14 cellular contexts compared by ENCODE assay signal in genomic region chr22:31919730-31920129, GRCh38. TPM values are rescaled to one million over a fixed set of nuclear protein-coding genes. Genes with fewer than 3 reads are reported as not detected.
DNase-seq lines count a peak whose midpoint lies in the region; ATAC-seq lines count a peak whose summit lies in the region.
"Had no signal": no experiment of that assay in that cellular context is flagged by ENCODE, and none has a peak within 500 bp of the region (broad histone marks: within the 10 kb centered on the region; RNA-seq: fewer than 3 reads in every experiment).

No MANE protein-coding gene starts in this region.

- H3K4me1 Mint-ChIP-seq in T-helper 17 cell: peaks cover 22% of the 10 kb centered on the region

- no peaks in the 10 kb centered on the region for H3K27me3 ChIP-seq in layer of hippocampus (ENCODE audit: control insufficient read depth, insufficient read depth, low read length)
- H3K27me3 ChIP-seq: BLaER1 treated with 17β-estradiol and CSF1 and Interleukin-3, amounts not matched to agents 10 nM and 100 nM had no signal

- no peak overlapping the region for H3K4me3 Mint-ChIP-seq in T-helper 17 cell
- H3K4me3 Mint-ChIP-seq: B cell; CD8-positive, alpha-beta T cell; H9 had no signal

- ATAC-seq in T-helper 17 cell: no peak
- ATAC-seq: CD8-positive, alpha-beta T cell had no signal

- H3K27ac ChIP-seq in caudate nucleus (ENCODE audit: low read depth, low read length): peak overlapping the region; percentile 48
- H3K27ac ChIP-seq in layer of hippocampus (ENCODE audit: low read depth, low read length): peak overlapping the region; percentile 30

- no peaks in the 10 kb centered on the region for H3K36me3 Mint-ChIP-seq in T-helper 17 cell (ENCODE audit: low read depth)
- H3K36me3 Mint-ChIP-seq: CD8-positive, alpha-beta T cell had no signal

- peaks cover 13% of the 10 kb centered on the region for H3K27me3 Mint-ChIP-seq in T-helper 17 cell
- H3K27me3 Mint-ChIP-seq: B cell had no signal

- DNase-seq in T-helper 17 cell (no peak), caudate nucleus (lab: John Stamatoyannopoulos, UW) (no peak), SW480 (ENCODE audit: low spot score) (no peak), NCI-H2171 treated with DMSO at 0.1 percent for 48 hours (lab: John Stamatoyannopoulos, UW) (no peak)
- no peak for DNase-seq in stimulated activated CD4-positive, alpha-beta T cell treated with anti-CD3 and anti-CD28 coated beads, Interleukin-15, amount 100 ng/mL, for 24 hours
- DNase-seq: Calu3; CD8-positive, alpha-beta T cell; DMS79 treated with DMSO at 0.1 percent for 48 hours; GF-D8; GOT3; H9 had no signal

- H3K27ac Mint-ChIP-seq in T-helper 17 cell: peak overlapping the region; percentile 45
- H3K27ac Mint-ChIP-seq: B cell; CD8-positive, alpha-beta T cell had no signal

- H3K9me3 ChIP-seq in T-helper 17 cell (ENCODE audit: control insufficient read depth, low read length, poor library complexity, severe bottlenecking): no peaks in the 10 kb centered on the region
- H3K9me3 ChIP-seq: BLaER1 treated with 17β-estradiol and CSF1 and Interleukin-3, amounts not matched to agents 10 nM and 100 nM had no signal

RNA-seq across cellular contexts. Expression of gene YWHAH, which starts 24.6 kb away (rescaled TPM):
- total RNA-seq in T-helper 17 cell: 100 to 1,000 TPM in 1 of 2 donors, 10 to 100 TPM in 1; 84.2 to 114 TPM
